Comparison of ENCODE assay signal across 17 cellular contexts in genomic region chr10:62960416-62960815, GRCh38.
A peak's percentile ranks its signal among the peaks of the same experiment; 100 is the strongest.
DNase-seq lines count a peak whose midpoint lies in the region; ATAC-seq and TF ChIP-seq lines count a peak whose summit lies in the region.
"Had no signal": no experiment of that assay in that cellular context is flagged by ENCODE, and none has a peak within 500 bp of the region (broad histone marks: within the 10 kb centered on the region; RNA-seq: fewer than 3 reads in every experiment).

No MANE protein-coding gene starts in this region.

- TF ChIP-seq CTCF in AG10803 (conservative IDR thresholded peaks at IDR 0.05; ENCODE audit: low read length): no peak
- no peak for TF ChIP-seq CTCF in astrocyte of the spinal cord (IDR thresholded peaks at IDR 0.05; ENCODE audit: low read depth, low read length)

- peak; percentile 20 for DNase-seq in AG10803 (ENCODE audit: low read depth)
- DNase-seq in HS-27A (ENCODE audit: low read depth): peak; percentile 53
- peak; percentile 1 for DNase-seq in astrocyte of the spinal cord (ENCODE audit: low read depth, low spot score)
- peak; percentile 82 for DNase-seq in iris pigment epithelial cell (ENCODE audit: low read depth)
- no peak for DNase-seq in activated naive CD4-positive, alpha-beta T cell (lab: John Stamatoyannopoulos, UW)
- no peak for DNase-seq in T-helper 17 cell
- no peak for DNase-seq in DMS 273 (lab: John Stamatoyannopoulos, UW; ENCODE audit: unreplicated experiment)
- DNase-seq: 8988T; CD8-positive, alpha-beta memory T cell; DND-41; HFFc6; NCI-H1417; NCI-H1930; NCI-H748 treated with DMSO at 0.1 percent for 48 hours had no signal

- H3K4me3 Mint-ChIP-seq in T-helper 17 cell: no peak overlapping the region
- H3K4me3 Mint-ChIP-seq: CD8-positive, alpha-beta memory T cell; HFFc6 had no signal

- peaks cover 48% of the 10 kb centered on the region for H3K27me3 Mint-ChIP-seq in T-helper 17 cell

- in situ Hi-C loops in astrocyte of the spinal cord (cut with HindIII; ENCODE audit: low sequenced_read_pairs): no loop called here

- H3K4me3 ChIP-seq in AG10803 (ENCODE audit: low read length) (no peak overlapping the region), astrocyte of the spinal cord (ENCODE audit: low read depth, low read length) (no peak overlapping the region)
- H3K4me3 ChIP-seq: BLaER1 treated with 17β-estradiol and CSF1 and Interleukin-3, amounts not matched to agents 10 nM and 100 nM had no signal

- no peaks in the 10 kb centered on the region for H3K4me1 Mint-ChIP-seq in T-helper 17 cell
- H3K4me1 Mint-ChIP-seq: CD8-positive, alpha-beta memory T cell had no signal

- ATAC-seq in T-helper 17 cell (no peak), HG03280 (IDR thresholded peaks at IDR 0.05; ENCODE audit: unreplicated experiment) (no peak)
- ATAC-seq: Panc1 had no signal

- no peaks in the 10 kb centered on the region for H3K9me3 ChIP-seq in T-helper 17 cell (ENCODE audit: control insufficient read depth, low read length, poor library complexity, severe bottlenecking)

- no peaks in the 10 kb centered on the region for H3K36me3 Mint-ChIP-seq in T-helper 17 cell (ENCODE audit: low read depth)
- H3K36me3 Mint-ChIP-seq: CD8-positive, alpha-beta memory T cell had no signal

- no peak overlapping the region for H3K27ac Mint-ChIP-seq in T-helper 17 cell
- H3K27ac Mint-ChIP-seq: CD8-positive, alpha-beta memory T cell; HFFc6 had no signal

Comparison
In these comparisons a context has a peak if more than half of its experiments do, and no peak if none do; other contexts are left out.
1. DNase-seq: peak in AG10803 (single experiment), HS-27A (single experiment), astrocyte of the spinal cord (single experiment) and iris pigment epithelial cell (single experiment); none in activated naive CD4-positive, alpha-beta T cell (0 of 4), T-helper 17 cell (0 of 3) and DMS 273 (single experiment).